1 cellular context compared by ENCODE assay signal in genomic region chr4:105758958-105759357, GRCh38.
TF ChIP-seq lines count a peak whose summit lies in the region.

No MANE protein-coding gene starts in this region.

TF ChIP-seq in GM12878, 131 proteins besides CTCF, POLR2A, EP300 and RAD21 (continued from another document):
- TF ChIP-seq RFX5 (IDR thresholded peaks at IDR 0.05; ENCODE audit: low read depth, low read length) (no peak), NFYA (IDR thresholded peaks at IDR 0.05; ENCODE audit: borderline replicate concordance, low read depth, low read length) (no peak), NBN (IDR thresholded peaks at IDR 0.05) (no peak), HDGF (IDR thresholded peaks at IDR 0.05) (no peak), KDM1A (IDR thresholded peaks at IDR 0.05; ENCODE audit: borderline replicate concordance) (no peak), ESRRA (IDR thresholded peaks at IDR 0.05; ENCODE audit: low read length) (no peak), RELB (IDR thresholded peaks at IDR 0.05; ENCODE audit: low read depth) (no peak), POLR2AphosphoS2 (IDR thresholded peaks at IDR 0.05; ENCODE audit: low read depth, low read length) (no peak)
